Comparison of ENCODE assay signal across 36 cellular contexts in genomic region chr6:147554281-147554680, GRCh38. TPM values are rescaled to one million over a fixed set of nuclear protein-coding genes. Genes with fewer than 3 reads are reported as not detected.
"Had no signal": no experiment of that assay in that cellular context is flagged by ENCODE, and none has a peak within 500 bp of the region (broad histone marks: within the 10 kb centered on the region; RNA-seq: fewer than 3 reads in every experiment).

No MANE protein-coding gene starts in this region.

- H3K27ac ChIP-seq: brain microvascular endothelial cell, KMS-11, Peyer's patch, WERI-Rb-1 had no signal

- H3K4me3 ChIP-seq: Peyer's patch had no signal

- H3K4me1 ChIP-seq: Peyer's patch had no signal

- H3K27me3 ChIP-seq: brain microvascular endothelial cell, Peyer's patch had no signal

- H3K9me3 ChIP-seq: Peyer's patch had no signal

- H3K4me2 ChIP-seq: KMS-11 had no signal

- ATAC-seq: activated CD8-positive, alpha-beta memory T cell treated with anti-CD3 and anti-CD28 coated beads, Interleukin-2, amount 10 ng/mL, durations not matched to agents 7 days and 5 days; PC-3 had no signal

- DNase-seq: activated CD4-positive, alpha-beta memory T cell treated with anti-CD3 and anti-CD28 coated beads, Interleukin-2, amount 10 ng/mL, durations not matched to agents 7 days and 5 days; activated CD4-positive, alpha-beta T cell treated with anti-CD3 and anti-CD28 coated beads for 1 hour; activated CD4-positive, alpha-beta T cell treated with anti-CD3 and anti-CD28 coated beads for 48 hours; activated CD4-positive, CD25-positive, alpha-beta regulatory T cell; activated CD8-positive, alpha-beta memory T cell treated with anti-CD3 and anti-CD28 coated beads for 24 hours; activated CD8-positive, alpha-beta memory T cell treated with anti-CD3 and anti-CD28 coated beads, Interleukin-2, amount 10 ng/mL, durations not matched to agents 7 days and 5 days; activated CD8-positive, alpha-beta memory T cell treated with anti-CD3 and anti-CD28 coated beads, Interleukin-2, amount 50 U/mL, for 48 hours; activated effector memory CD4-positive, alpha-beta T cell treated with Interleukin-2 at 50 U/mL for 16 hours; activated naive CD4-positive, alpha-beta T cell treated with anti-CD3 and anti-CD28 coated beads, Interleukin-2, amount 10 ng/mL, durations not matched to agents 7 days and 5 days; activated T-cell treated with anti-CD3 and anti-CD28 coated beads, Interleukin-2, amount 50 U/mL, for 48 hours; amniotic stem cell; aorta; brain microvascular endothelial cell; MM.1S; NCI-H1092 treated with DMSO at 0.1 percent for 48 hours; NCI-H1417; NCI-H146; NCI-H187; NCI-H2029 treated with DMSO at 0.1 percent for 48 hours; NCI-H2107; NCI-H2171; NCI-H226; NCI-H446 treated with DMSO at 0.1 percent for 48 hours; NCI-H524; NCI-H69; NCI-H82; NK-92 treated with Interleukin-12 subunit alpha and Interleukin-12 subunit beta, amount 100 ng/mL, for 24 hours; PC-3; Peyer's patch; RPMI8226; SW 1271; T-helper 1 cell; T-helper 2 cell; T-helper 9 cell; WERI-Rb-1 had no signal

- H3K36me3 ChIP-seq: brain microvascular endothelial cell, Peyer's patch, WERI-Rb-1 had no signal

- H3K9ac ChIP-seq: KMS-11 had no signal

RNA-seq across cellular contexts. Expression of gene SAMD5, which starts 45.8 kb away (rescaled TPM):
- total RNA-seq: activated CD4-positive, alpha-beta memory T cell treated with anti-CD3 and anti-CD28 coated beads, Interleukin-2, amount 10 ng/mL, durations not matched to agents 7 days and 5 days had no signal
